In genomic region chr11:108558222-108558621, GRCh38 we compare ENCODE assay signal across 18 cellular contexts. TPM values are rescaled to one million over a fixed set of nuclear protein-coding genes. Genes with fewer than 3 reads are reported as not detected.
DNase-seq lines count a peak whose midpoint lies in the region; ATAC-seq and TF ChIP-seq lines count a peak whose summit lies in the region.
"Had no signal": no experiment of that assay in that cellular context is flagged by ENCODE, and none has a peak within 500 bp of the region (broad histone marks: within the 10 kb centered on the region; RNA-seq: fewer than 3 reads in every experiment).

No MANE protein-coding gene starts in this region.

- H3K27ac Mint-ChIP-seq in type B pancreatic cell, result no peak overlapping the region
- H3K27ac Mint-ChIP-seq: CD8-positive, alpha-beta T cell; stimulated activated naive CD8-positive, alpha-beta T cell treated with anti-CD3 and anti-CD28 coated beads, Interleukin-15, amount 100 ng/mL, for 72 hours had no signal

- peak; percentile 15 for DNase-seq in type B pancreatic cell (ENCODE audit: extremely low spot score, unreplicated experiment)
- DNase-seq in NCI-H526 (lab: John Stamatoyannopoulos, UW), result no peak
- DNase-seq in pons (ENCODE audit: low spot score), result no peak
- no peak for DNase-seq in SIG-M5 (lab: John Stamatoyannopoulos, UW)
- DNase-seq: activated CD4-positive, alpha-beta T cell treated with anti-CD3 and anti-CD28 coated beads for 4 hours; caudate nucleus; CD8-positive, alpha-beta T cell; erythroblast; GDM1; mucosa of descending colon; NCI-H1694 treated with DMSO at 0.1 percent for 48 hours; psoas muscle; stimulated activated CD4-positive, alpha-beta T cell treated with anti-CD3 and anti-CD28 coated beads, Interleukin-1b, Interleukin-23, amount 100 ng/mL, for 48 hours; stimulated activated naive CD8-positive, alpha-beta T cell treated with anti-CD3 and anti-CD28 coated beads, Interleukin-15, amount 100 ng/mL, for 72 hours had no signal

- no peaks in the 10 kb centered on the region for H3K9me3 ChIP-seq in HEK293 (ENCODE audit: control insufficient read depth, insufficient read depth, low read depth, low read length)
- H3K9me3 ChIP-seq: mucosa of descending colon, psoas muscle had no signal

- H3K27ac ChIP-seq in HEK293 (ENCODE audit: extremely low read depth, low read depth, low read length), result no peak overlapping the region
- H3K27ac ChIP-seq: psoas muscle had no signal

- CTCF ChIA-PET in HEK293 (lab: Yijun Ruan, JAX), result no interaction called here

- H3K36me3 ChIP-seq in HEK293 (ENCODE audit: control insufficient read depth in 2 of 2, insufficient read depth in 1 of 2, low read length in 2 of 2), result no peaks in the 10 kb centered on the region

- peaks cover 8% of the 10 kb centered on the region for H3K4me1 ChIP-seq in HEK293 (ENCODE audit: control insufficient read depth, insufficient read depth, low read length)

- peak; percentile 95 for ATAC-seq in GM19025 (IDR thresholded peaks at IDR 0.05; ENCODE audit: low read depth, unreplicated experiment)
- peak; percentile 81 for ATAC-seq in HG03342 (IDR thresholded peaks at IDR 0.05; ENCODE audit: unreplicated experiment)
- ATAC-seq: CD8-positive, alpha-beta T cell; HepG2; mucosa of descending colon; psoas muscle; stimulated activated naive CD8-positive, alpha-beta T cell treated with anti-CD3 and anti-CD28 coated beads, Interleukin-15, amount 100 ng/mL, for 72 hours had no signal

- H3K4me3 Mint-ChIP-seq in type B pancreatic cell, result no peak overlapping the region
- H3K4me3 Mint-ChIP-seq: CD8-positive, alpha-beta T cell; stimulated activated naive CD8-positive, alpha-beta T cell treated with anti-CD3 and anti-CD28 coated beads, Interleukin-15, amount 100 ng/mL, for 72 hours had no signal

- H3K27me3 Mint-ChIP-seq in type B pancreatic cell, result no peaks in the 10 kb centered on the region
- H3K27me3 Mint-ChIP-seq: stimulated activated naive CD8-positive, alpha-beta T cell treated with anti-CD3 and anti-CD28 coated beads, Interleukin-15, amount 100 ng/mL, for 72 hours had no signal

- peaks cover 41% of the 10 kb centered on the region for H3K4me1 Mint-ChIP-seq in type B pancreatic cell (ENCODE audit: unreplicated experiment)

- TF ChIP-seq CTCF in HEK293 (tag by site-specific recombination; IDR thresholded peaks at IDR 0.05) (no peak), type B pancreatic cell (conservative IDR thresholded peaks at IDR 0.05) (no peak)

- H3K36me3 Mint-ChIP-seq in type B pancreatic cell, result no peaks in the 10 kb centered on the region
- H3K36me3 Mint-ChIP-seq: CD8-positive, alpha-beta T cell had no signal

- no peaks in the 10 kb centered on the region for H3K9me3 Mint-ChIP-seq in type B pancreatic cell
- H3K9me3 Mint-ChIP-seq: CD8-positive, alpha-beta T cell; stimulated activated naive CD8-positive, alpha-beta T cell treated with anti-CD3 and anti-CD28 coated beads, Interleukin-15, amount 100 ng/mL, for 72 hours had no signal

- POLR2A ChIA-PET in HEK293 (lab: Yijun Ruan, JAX), result interaction anchor here (0.6 to 1.2 kb wide), 2 partner anchors 35 to 113 kb away, joined by 3 to 6 read pairs; partner anchors contain the start of gene EXPH5

- H3K4me3 ChIP-seq in HEK293 (ENCODE audit: low read depth, low read length), result no peak overlapping the region
- H3K4me3 ChIP-seq: mucosa of descending colon, psoas muscle had no signal

TF ChIP-seq in HEK293, 187 proteins besides CTCF, POLR2A, EP300 and RAD21:
- TF ChIP-seq, protein P1, sequence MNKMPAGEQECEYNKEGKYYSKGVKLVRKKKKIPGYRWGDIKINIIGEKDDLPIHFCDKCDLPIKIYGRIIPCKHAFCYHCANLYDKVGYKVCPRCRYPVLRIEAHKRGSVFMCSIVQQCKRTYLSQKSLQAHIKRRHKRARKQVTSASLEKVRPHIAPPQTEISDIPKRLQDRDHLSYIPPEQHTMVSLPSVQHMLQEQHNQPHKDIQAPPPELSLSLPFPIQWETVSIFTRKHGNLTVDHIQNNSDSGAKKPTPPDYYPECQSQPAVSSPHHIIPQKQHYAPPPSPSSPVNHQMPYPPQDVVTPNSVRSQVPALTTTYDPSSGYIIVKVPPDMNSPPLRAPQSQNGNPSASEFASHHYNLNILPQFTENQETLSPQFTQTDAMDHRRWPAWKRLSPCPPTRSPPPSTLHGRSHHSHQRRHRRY (tag by site-specific recombination; IDR thresholded peaks at IDR 0.05), result no peak
- TF ChIP-seq ZNF404 (tag by site-specific recombination; IDR thresholded peaks at IDR 0.05) (no peak), ZNF280D (tag by site-specific recombination; IDR thresholded peaks at IDR 0.05) (no peak), ZNF121 (tag by site-specific recombination; IDR thresholded peaks at IDR 0.05) (0 out of 2 replicates have a peak, but pooled peaks have one; percentile 58), ZNF449 (tag by site-specific recombination; IDR thresholded peaks at IDR 0.05) (no peak), ZNF658 (tag by site-specific recombination; IDR thresholded peaks at IDR 0.05) (no peak), REPIN1 (tag by site-specific recombination; IDR thresholded peaks at IDR 0.05; ENCODE audit: low read depth) (no peak), PRDM1 (tag by site-specific recombination; IDR thresholded peaks at IDR 0.05) (peak; percentile 15; the same call in 1 of the 2 replicates)

RNA-seq across cellular contexts. Expression of gene EXPH5, which starts 35.3 kb away (rescaled TPM):
- 15.2 and 37.4 TPM in 2 replicates for total RNA-seq in type B pancreatic cell (ENCODE audit: low replicate concordance)
